1 cellular context compared by ENCODE assay signal in the genomic region with DNA sequence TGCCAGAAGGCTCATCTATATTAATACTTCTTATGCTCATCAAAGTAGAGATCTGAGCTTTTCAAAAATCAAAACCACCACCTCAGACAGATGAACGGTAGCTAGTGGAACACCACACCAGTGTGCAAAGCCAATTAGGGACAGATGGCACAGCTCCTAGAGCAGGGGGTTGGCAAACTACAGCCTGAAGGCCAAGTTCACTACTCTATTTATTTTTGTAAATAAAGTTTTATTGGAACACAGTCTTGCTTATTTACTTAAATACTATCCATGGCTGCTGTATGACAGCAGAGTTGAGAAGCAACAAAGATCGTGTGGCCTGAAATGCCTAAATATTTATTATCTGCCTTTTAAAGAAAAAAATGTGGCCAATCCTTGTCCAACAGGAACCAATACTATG.
TF ChIP-seq lines count a peak whose summit lies in the region.

No MANE protein-coding gene starts in this region.

TF ChIP-seq in K562, 482 proteins besides CTCF, POLR2A, EP300 and RAD21:
- TF ChIP-seq, protein P1, sequence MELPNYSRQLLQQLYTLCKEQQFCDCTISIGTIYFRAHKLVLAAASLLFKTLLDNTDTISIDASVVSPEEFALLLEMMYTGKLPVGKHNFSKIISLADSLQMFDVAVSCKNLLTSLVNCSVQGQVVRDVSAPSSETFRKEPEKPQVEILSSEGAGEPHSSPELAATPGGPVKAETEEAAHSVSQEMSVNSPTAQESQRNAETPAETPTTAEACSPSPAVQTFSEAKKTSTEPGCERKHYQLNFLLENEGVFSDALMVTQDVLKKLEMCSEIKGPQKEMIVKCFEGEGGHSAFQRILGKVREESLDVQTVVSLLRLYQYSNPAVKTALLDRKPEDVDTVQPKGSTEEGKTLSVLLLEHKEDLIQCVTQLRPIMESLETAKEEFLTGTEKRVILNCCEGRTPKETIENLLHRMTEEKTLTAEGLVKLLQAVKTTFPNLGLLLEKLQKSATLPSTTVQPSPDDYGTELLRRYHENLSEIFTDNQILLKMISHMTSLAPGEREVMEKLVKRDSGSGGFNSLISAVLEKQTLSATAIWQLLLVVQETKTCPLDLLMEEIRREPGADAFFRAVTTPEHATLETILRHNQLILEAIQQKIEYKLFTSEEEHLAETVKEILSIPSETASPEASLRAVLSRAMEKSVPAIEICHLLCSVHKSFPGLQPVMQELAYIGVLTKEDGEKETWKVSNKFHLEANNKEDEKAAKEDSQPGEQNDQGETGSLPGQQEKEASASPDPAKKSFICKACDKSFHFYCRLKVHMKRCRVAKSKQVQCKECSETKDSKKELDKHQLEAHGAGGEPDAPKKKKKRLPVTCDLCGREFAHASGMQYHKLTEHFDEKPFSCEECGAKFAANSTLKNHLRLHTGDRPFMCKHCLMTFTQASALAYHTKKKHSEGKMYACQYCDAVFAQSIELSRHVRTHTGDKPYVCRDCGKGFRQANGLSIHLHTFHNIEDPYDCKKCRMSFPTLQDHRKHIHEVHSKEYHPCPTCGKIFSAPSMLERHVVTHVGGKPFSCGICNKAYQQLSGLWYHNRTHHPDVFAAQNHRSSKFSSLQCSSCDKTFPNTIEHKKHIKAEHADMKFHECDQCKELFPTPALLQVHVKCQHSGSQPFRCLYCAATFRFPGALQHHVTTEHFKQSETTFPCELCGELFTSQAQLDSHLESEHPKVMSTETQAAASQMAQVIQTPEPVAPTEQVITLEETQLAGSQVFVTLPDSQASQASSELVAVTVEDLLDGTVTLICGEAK (IDR thresholded peaks at IDR 0.05) = peak; percentile 82
- TF ChIP-seq, protein P1 (CRISPR knock-in tag; IDR thresholded peaks at IDR 0.05) = no peak
- no peak for TF ChIP-seq PCBP2 (IDR thresholded peaks at IDR 0.05; ENCODE audit: low read depth, low read length, poor library complexity, severe bottlenecking)
- TF ChIP-seq SAFB2 (IDR thresholded peaks at IDR 0.05; ENCODE audit: borderline replicate concordance, low read depth, low read length, severe bottlenecking) = no peak
